ENCODE assay signal across 8 cellular contexts in genomic region chr15:51829360-51830278, GRCh38. TPM values are rescaled to one million over a fixed set of nuclear protein-coding genes. Genes with fewer than 3 reads are reported as not detected.
DNase-seq lines count a peak whose midpoint lies in the region; ATAC-seq and TF ChIP-seq lines count a peak whose summit lies in the region.

TMOD3 (plus strand) TSS chr15:51829653; CDS start chr15:51862885, 33,232 bp downstream.

- peak; percentile 72 for DNase-seq in GM12864 (ENCODE audit: low read depth)
- peak; percentile 70 for DNase-seq in NCI-H1092 treated with DMSO at 0.1 percent for 48 hours (lab: John Stamatoyannopoulos, UW)
- DNase-seq in T-helper 1 cell = peak; percentile 76 to 89 (median 81)
- peak; percentile 78 for DNase-seq in amniotic epithelial cell (ENCODE audit: low read depth)
- DNase-seq in heart left ventricle = peak; percentile 92 to 97 (median 94)
- DNase-seq in pons (ENCODE audit: low spot score) = peak; percentile 89
- peak; percentile 96 for DNase-seq in transverse colon

- in situ Hi-C loops in transverse colon (cut with MboI; ENCODE audit: low pct_ligation_motif_present in 1 of 4, low pct_unique_long_range_greater_than_20kb in 1 of 4, low sequenced_read_pairs in 3 of 4) = no loop called here

- H3K9me3 ChIP-seq in heart left ventricle (no peaks in the 10 kb centered on the region), transverse colon (no peaks in the 10 kb centered on the region)

- WGBS in heart left ventricle, 4 donors = 1 to 4% (median 2%) methylated on average over 29 to 89 of the region's 89 CpGs
- 2 to 100% methylated on average over 1 to 56 of the region's 89 CpGs for WGBS in transverse colon (ENCODE audit: low coverage in 1 of 2), 2 donors

- peaks cover 6 to 47% (median 25%) of the 10 kb centered on the region in 12 donors for H3K4me1 ChIP-seq in heart left ventricle
- peaks cover 10 to 44% (median 26%) of the 10 kb centered on the region in 4 donors for H3K4me1 ChIP-seq in transverse colon

- H3K4me3 ChIP-seq in GM12864 (ENCODE audit: low read depth, low read length) (peak within 1 kb of the TSS; percentile 89), heart left ventricle (peak within 1 kb of the TSS; percentile 74 to 99 (median 90)), transverse colon (peak within 1 kb of the TSS; percentile 78 to 95 (median 85))

- TF ChIP-seq EP300 in transverse colon (IDR thresholded peaks at IDR 0.05; ENCODE audit: low read depth) = no peak

- peak in 1 of 2 donors; percentile 93 for TF ChIP-seq POLR2A in heart left ventricle (IDR thresholded peaks at IDR 0.05)
- peak; percentile 95 for TF ChIP-seq POLR2A in transverse colon (IDR thresholded peaks at IDR 0.05)

- intact Hi-C loops in heart left ventricle (cut with DNase I) = loop anchor here in 4 of 10 donors (5.0 to 10.0 kb wide), 2 partner anchors 48 to 55 kb away; no protein-coding TSS in a partner anchor
- intact Hi-C loops in transverse colon (cut with DNase I; ENCODE audit: low total_unique reads) = no loop called here

- H3K36me3 ChIP-seq in heart left ventricle = no peaks in the 10 kb centered on the region
- no peaks in the 10 kb centered on the region for H3K36me3 ChIP-seq in transverse colon

- H3K27me3 ChIP-seq in heart left ventricle (no peaks in the 10 kb centered on the region), transverse colon (no peaks in the 10 kb centered on the region)

- TF ChIP-seq CTCF in GM12864 (IDR thresholded peaks at IDR 0.05; ENCODE audit: low read depth, low read length, missing control alignments) (no peak), heart left ventricle (IDR thresholded peaks at IDR 0.05) (peak in 1 of 12 donors; percentile 30), transverse colon (IDR thresholded peaks at IDR 0.05) (no peak)

- H3K27ac ChIP-seq in heart left ventricle (peak within 1 kb of the TSS; percentile 83 to 98 (median 93)), transverse colon (peak within 1 kb of the TSS; percentile 90 to 96 (median 94))

- ATAC-seq in HG02623 (IDR thresholded peaks at IDR 0.05; ENCODE audit: unreplicated experiment) = peak; percentile 90
- ATAC-seq in heart left ventricle = peak; percentile 97 to 98 (median 98)

RNA-seq across cellular contexts. Expression of gene TMOD3, which starts in this region (rescaled TPM):
- total RNA-seq in heart left ventricle (10 to 100 TPM; 12.1 to 34.8 (median 21.4) TPM), transverse colon (10 to 100 TPM; 18.7 to 65.8 (median 45.3) TPM)
- polyA plus RNA-seq in heart left ventricle = 10 to 100 TPM in 1 of 2 donors, 1 to 10 TPM in 1; 6.3 to 36.5 TPM

Comparison
In these comparisons a context has a peak if more than half of its experiments do, and no peak if none do; other contexts are left out.
1. Peak in every context shown above with its lines: DNase-seq, ATAC-seq, H3K4me3 ChIP-seq and H3K27ac ChIP-seq.